8 cellular contexts compared by ENCODE assay signal in the genomic region with DNA sequence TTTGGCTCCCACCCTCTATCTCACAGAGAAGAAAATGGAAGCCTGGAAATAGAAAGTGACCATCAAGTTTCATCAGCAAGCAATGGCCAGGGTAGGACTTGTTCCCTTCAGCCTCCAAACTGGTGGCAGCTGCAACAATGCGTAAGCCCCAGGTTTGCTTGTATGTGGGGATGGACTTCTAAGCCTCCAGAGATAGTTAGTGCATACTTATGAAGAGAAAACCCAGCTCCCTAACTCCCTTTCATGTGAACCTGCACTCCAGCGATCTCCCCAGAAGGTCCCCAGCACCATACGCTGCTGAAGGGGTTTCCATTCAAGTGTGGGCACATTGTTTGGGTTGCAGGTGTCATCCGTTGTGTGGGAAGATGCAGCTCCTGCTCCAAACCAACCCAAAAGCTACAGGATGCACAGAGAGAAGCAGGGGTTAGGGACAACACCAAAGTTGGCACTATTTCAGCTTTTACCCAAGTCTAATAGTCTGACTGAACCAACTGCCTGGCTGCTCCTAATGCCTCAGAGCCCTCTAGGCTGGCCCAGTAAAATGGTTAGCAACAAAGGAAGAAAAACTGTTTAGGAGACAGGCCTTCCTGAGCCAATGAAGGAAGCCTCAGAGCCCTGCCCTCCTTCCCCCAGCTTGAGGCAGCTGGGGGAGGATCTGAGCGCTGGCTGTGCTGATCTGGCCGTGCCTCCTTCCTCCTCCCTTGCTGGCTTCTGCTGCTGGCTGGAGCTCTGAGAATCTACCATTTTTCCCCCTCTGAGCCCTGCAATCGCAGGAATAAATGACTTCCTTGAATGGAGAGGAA. TPM values are rescaled to one million over a fixed set of nuclear protein-coding genes. Genes with fewer than 3 reads are reported as not detected.
DNase-seq lines count a peak whose midpoint lies in the region; ATAC-seq and TF ChIP-seq lines count a peak whose summit lies in the region.

No MANE protein-coding gene starts in this region.

- peaks cover 12% of the 10 kb centered on the region for H3F3A ChIP-seq in Loucy (ENCODE audit: low read depth)

- no peak overlapping the region for H3K4me3 ChIP-seq in AG04450 (ENCODE audit: low read depth, low read length)
- peak overlapping the region; percentile 72 for H3K4me3 ChIP-seq in Loucy (ENCODE audit: low read length, poor library complexity, severe bottlenecking)
- no peak overlapping the region for H3K4me3 ChIP-seq in left ventricle myocardium inferior

- DNase-seq in AG04450 (ENCODE audit: low read depth, low spot score) (no peak), left ventricle myocardium inferior (peak; percentile 73), putamen (ENCODE audit: low spot score) (peak; percentile 41), DMS114 treated with DMSO at 0.1 percent for 48 hours (lab: John Stamatoyannopoulos, UW; ENCODE audit: unreplicated experiment) (no peak)
- no peak for DNase-seq in activated naive CD8-positive, alpha-beta T cell treated with anti-CD3 and anti-CD28 coated beads for 36 hours

- no peaks in the 10 kb centered on the region for H3K79me2 ChIP-seq in Loucy (ENCODE audit: insufficient read depth, low read length)

- H2AFZ ChIP-seq in Loucy (ENCODE audit: low read length): no peak overlapping the region

- H4K20me1 ChIP-seq in Loucy (ENCODE audit: insufficient read depth, low read length, poor library complexity, severe bottlenecking): no peaks in the 10 kb centered on the region

- H3K9me3 ChIP-seq in AG04450 (ENCODE audit: control insufficient read depth, insufficient read depth, low read length): peaks cover 2% of the 10 kb centered on the region; the same call in 1 of the 2 replicates
- no peaks in the 10 kb centered on the region for H3K9me3 ChIP-seq in Loucy (ENCODE audit: insufficient read depth, low read depth, low read length)
- peaks cover 1% of the 10 kb centered on the region for H3K9me3 ChIP-seq in left ventricle myocardium inferior (replicated peaks)

- no peaks in the 10 kb centered on the region for H3K27me3 ChIP-seq in AG04450 (ENCODE audit: control insufficient read depth, insufficient read depth, low read length)
- H3K27me3 ChIP-seq in Loucy (ENCODE audit: insufficient read depth, low read length, poor library complexity, severe bottlenecking): no peaks in the 10 kb centered on the region
- H3K27me3 ChIP-seq in left ventricle myocardium inferior (ENCODE audit: low read depth): no peaks in the 10 kb centered on the region

- peaks cover 74% of the 10 kb centered on the region for H3K4me1 Mint-ChIP-seq in activated naive CD8-positive, alpha-beta T cell treated with anti-CD3 and anti-CD28 coated beads for 36 hours

- no peaks in the 10 kb centered on the region for H3K9me2 ChIP-seq in Loucy (replicated peaks; ENCODE audit: low read depth, low read length)

- TF ChIP-seq CTCF in AG04450 (IDR thresholded peaks at IDR 0.05; ENCODE audit: low read depth, low read length) (no peak), Loucy (conservative IDR thresholded peaks at IDR 0.05; ENCODE audit: low read length) (no peak), left ventricle myocardium inferior (IDR thresholded peaks at IDR 0.05; ENCODE audit: borderline replicate concordance) (no peak)

- H3K9me3 Mint-ChIP-seq in activated naive CD8-positive, alpha-beta T cell treated with anti-CD3 and anti-CD28 coated beads for 36 hours: peaks cover 1% of the 10 kb centered on the region

- H3K27ac Mint-ChIP-seq in activated naive CD8-positive, alpha-beta T cell treated with anti-CD3 and anti-CD28 coated beads for 36 hours: peak overlapping the region; percentile 90

- H3K4me1 ChIP-seq in Loucy (ENCODE audit: insufficient read depth, low read length, poor library complexity, severe bottlenecking) (peaks cover 50% of the 10 kb centered on the region), left ventricle myocardium inferior (peaks cover 48% of the 10 kb centered on the region)

- H3K9ac ChIP-seq in Loucy (ENCODE audit: low read depth, low read length, poor library complexity, severe bottlenecking): peak overlapping the region; percentile 86

- H3K27ac ChIP-seq in AG04450 (ENCODE audit: low read depth, low read length) (peak overlapping the region; percentile 70), left ventricle myocardium inferior (replicated peaks) (peak overlapping the region; percentile 78)

- peaks cover 7% of the 10 kb centered on the region for H3K36me3 Mint-ChIP-seq in activated naive CD8-positive, alpha-beta T cell treated with anti-CD3 and anti-CD28 coated beads for 36 hours

- H3K4me2 ChIP-seq in Loucy (ENCODE audit: low read depth, low read length, poor library complexity, severe bottlenecking): peak overlapping the region; percentile 96

- CTCF ChIA-PET in AG04450 (lab: Charles Lee): interaction anchor here (1.1 kb wide), 1 partner anchor 36 kb away, joined by 3 read pairs; no protein-coding TSS in a partner anchor

- no peak for ATAC-seq in GM19467 (IDR thresholded peaks at IDR 0.05; ENCODE audit: unreplicated experiment)
- no peak for ATAC-seq in GM21447 (IDR thresholded peaks at IDR 0.05; ENCODE audit: unreplicated experiment)

- POLR2A ChIA-PET in AG04450 (lab: Yijun Ruan, JAX): interaction anchor here (0.5 to 2.5 kb wide), 8 partner anchors 9 to 597 kb away, joined by 3 to 18 read pairs (median 6); a partner anchor contains a TSS

- H3K27me3 Mint-ChIP-seq in activated naive CD8-positive, alpha-beta T cell treated with anti-CD3 and anti-CD28 coated beads for 36 hours: no peaks in the 10 kb centered on the region

- H3K36me3 ChIP-seq in Loucy (ENCODE audit: insufficient read depth, low read length) (no peaks in the 10 kb centered on the region), left ventricle myocardium inferior (no peaks in the 10 kb centered on the region)

- peak overlapping the region; percentile 61 for H3K4me3 Mint-ChIP-seq in activated naive CD8-positive, alpha-beta T cell treated with anti-CD3 and anti-CD28 coated beads for 36 hours

- intact Hi-C loops in left ventricle myocardium inferior (cut with micrococcal nuclease): no loop called here

RNA-seq across cellular contexts. Expression of a gene that starts 12.3 kb away (rescaled TPM):
- 54.4 and 61.5 TPM in 2 replicates for polyA plus RNA-seq in AG04450 (2011; rRNA removed)
- 38.4 and 48.0 TPM in 2 replicates for polyA minus RNA-seq in AG04450 (2011; rRNA and poly(A)+ RNA removed)
- total RNA-seq in activated naive CD8-positive, alpha-beta T cell treated with anti-CD3 and anti-CD28 coated beads for 36 hours: 10 to 100 TPM; 84.4 to 86.2 TPM
- total RNA-seq in left ventricle myocardium inferior: 48.0 TPM

Comparison
In these comparisons a context has a peak if more than half of its experiments do, and no peak if none do; other contexts are left out.
1. DNase-seq: peak in left ventricle myocardium inferior (single experiment) and putamen (single experiment); none in AG04450 (single experiment), activated naive CD8-positive, alpha-beta T cell treated with anti-CD3 and anti-CD28 coated beads for 36 hours (single experiment) and DMS114 treated with DMSO at 0.1 percent for 48 hours (single experiment).